Comparison of ENCODE assay signal across 18 cellular contexts in genomic region chr21:17391811-17392340, GRCh38.
A peak's percentile ranks its signal among the peaks of the same experiment; 100 is the strongest.
DNase-seq lines count a peak whose midpoint lies in the region; ATAC-seq, FAIRE-seq and TF ChIP-seq lines count a peak whose summit lies in the region.
"Had no signal": no experiment of that assay in that cellular context is flagged by ENCODE, and none has a peak within 500 bp of the region (broad histone marks: within the 10 kb centered on the region; RNA-seq: fewer than 3 reads in every experiment).

No MANE protein-coding gene starts in this region.

- ATAC-seq in IMR-90 (ENCODE audit: low read depth), result no peak

- dilution Hi-C loops in IMR-90 (cut with HindIII; ENCODE audit: low sequenced_read_pairs, unreplicated experiment), result no loop called here

- H3K27me3 Mint-ChIP-seq in glutamatergic neuron (ENCODE audit: unreplicated experiment), result no peaks in the 10 kb centered on the region
- H3K27me3 Mint-ChIP-seq: CD4-positive, CD25-positive, alpha-beta regulatory T cell had no signal

- no peak overlapping the region for H2BK15ac ChIP-seq in IMR-90 (ENCODE audit: low read depth, low read length)

- H3K4me2 ChIP-seq in IMR-90 (ENCODE audit: low read depth, low read length), result no peak overlapping the region
- H3K4me2 ChIP-seq: KMS-11 had no signal

- no peak overlapping the region for H2AFZ ChIP-seq in IMR-90 (replicated peaks; ENCODE audit: low read length, poor library complexity)

- no peak for DNase-seq in IMR-90
- peak; percentile 24 for DNase-seq in NCI-H774 (lab: John Stamatoyannopoulos, UW)
- no peak for DNase-seq in frontal cortex (ENCODE audit: low spot score in 2 of 2)
- no peak for DNase-seq in hypothalamus (lab: John Stamatoyannopoulos, UW)
- DNase-seq in glutamatergic neuron, result no peak
- DNase-seq in brain microvascular endothelial cell, result no peak
- DNase-seq: AML-193; CD4-positive, CD25-positive, alpha-beta regulatory T cell; NCI-H1105 treated with DMSO at 0.1 percent for 48 hours; NCI-H2107; NCI-H226; RPMI8226; SJCRH30; SW 1271 had no signal

- no peaks in the 10 kb centered on the region for H3K9me3 ChIP-seq in IMR-90 (ENCODE audit: control insufficient read depth, insufficient read depth, low read length)
- H3K9me3 ChIP-seq: SJCRH30 had no signal

- H4K20me1 ChIP-seq in IMR-90 (ENCODE audit: insufficient read depth, low read length), result no peaks in the 10 kb centered on the region

- H2BK120ac ChIP-seq in IMR-90 (ENCODE audit: low read depth, low read length), result no peak overlapping the region

- FAIRE-seq in frontal cortex (lab: Jason Lieb, UNC), result peak; percentile 37
- FAIRE-seq: D721Med, H1 had no signal

- TF ChIP-seq POLR2A in IMR-90 (IDR thresholded peaks at IDR 0.05; ENCODE audit: low read depth, low read length), result no peak

- H3K14ac ChIP-seq in IMR-90 (replicated peaks; ENCODE audit: low read depth, low read length), result no peak overlapping the region

- no peak overlapping the region for H3K18ac ChIP-seq in IMR-90 (ENCODE audit: low read depth, low read length)

- in situ Hi-C loops in IMR-90 (cut with MboI; ENCODE audit: low sequenced_read_pairs) (no loop called here), brain microvascular endothelial cell (cut with HindIII; ENCODE audit: low pct_ligation_motif_present, low sequenced_read_pairs) (loop anchor here (25.0 kb wide), 1 partner anchor 170 kb away; no protein-coding TSS in a partner anchor)

- H4K5ac ChIP-seq in IMR-90 (ENCODE audit: low read depth, low read length), result no peak overlapping the region

- no peak overlapping the region for H4K8ac ChIP-seq in IMR-90 (ENCODE audit: low read depth in 2 of 2, low read length in 2 of 2)

- no peak overlapping the region for H3K9ac ChIP-seq in IMR-90 (ENCODE audit: low read depth, low read length)
- H3K9ac ChIP-seq: KMS-11 had no signal

- WGBS in IMR-90 (ENCODE audit: extremely low coverage in 2 of 2, insufficient read length in 1 of 2), 2 experiments, result 100% methylated on average over 1 of the region's 3 CpGs; no CpG with 5 or more reads in 1 of the 2 experiments

- H3K4me3 ChIP-seq in IMR-90 (ENCODE audit: insufficient read depth, low read depth, low read length), result no peak overlapping the region
- H3K4me3 ChIP-seq in brain microvascular endothelial cell (ENCODE audit: low read depth, low read length), result no peak overlapping the region
- H3K4me3 ChIP-seq: SJCRH30 had no signal

- 0 out of 2 replicates have a peak, but pooled peaks cover 2% of the 10 kb centered on the region for H3K9me1 ChIP-seq in IMR-90 (ENCODE audit: insufficient read depth, low read length)

- H2BK20ac ChIP-seq in IMR-90 (ENCODE audit: low read depth, low read length), result 0 out of 2 replicates have a peak overlapping the region, but pooled peaks have one; percentile 25

- no peak overlapping the region for H3K4me3 Mint-ChIP-seq in glutamatergic neuron (ENCODE audit: unreplicated experiment)
- H3K4me3 Mint-ChIP-seq: CD4-positive, CD25-positive, alpha-beta regulatory T cell had no signal

- H3K4me1 Mint-ChIP-seq in glutamatergic neuron (ENCODE audit: low read depth, unreplicated experiment), result peaks cover 3% of the 10 kb centered on the region
- H3K4me1 Mint-ChIP-seq: CD4-positive, CD25-positive, alpha-beta regulatory T cell had no signal

- H3K36me3 ChIP-seq in IMR-90 (ENCODE audit: control insufficient read depth, insufficient read depth, low read length) (no peaks in the 10 kb centered on the region), brain microvascular endothelial cell (replicated peaks) (no peaks in the 10 kb centered on the region)
- H3K36me3 ChIP-seq: SJCRH30 had no signal

- no peak for TF ChIP-seq RAD21 in IMR-90 (IDR thresholded peaks at IDR 0.05; ENCODE audit: low read length)

- no peak overlapping the region for H2AK9ac ChIP-seq in IMR-90 (replicated peaks; ENCODE audit: low read depth, low read length, poor library complexity)

- H3K9me3 Mint-ChIP-seq in glutamatergic neuron (ENCODE audit: unreplicated experiment), result no peaks in the 10 kb centered on the region
- H3K9me3 Mint-ChIP-seq: CD4-positive, CD25-positive, alpha-beta regulatory T cell had no signal

- H3K27me3 ChIP-seq in IMR-90 (ENCODE audit: control insufficient read depth, insufficient read depth, low read length), result no peaks in the 10 kb centered on the region
- H3K27me3 ChIP-seq in brain microvascular endothelial cell (replicated peaks), result no peaks in the 10 kb centered on the region
- H3K27me3 ChIP-seq: SJCRH30 had no signal

- no peak overlapping the region for H3K23ac ChIP-seq in IMR-90 (ENCODE audit: low read depth, low read length)

- CTCF ChIA-PET in IMR-90 (lab: Yijun Ruan, JAX), result no interaction called here

- H3K36me3 Mint-ChIP-seq in glutamatergic neuron (ENCODE audit: unreplicated experiment), result no peaks in the 10 kb centered on the region
- H3K36me3 Mint-ChIP-seq: CD4-positive, CD25-positive, alpha-beta regulatory T cell had no signal

- no peak overlapping the region for H3K27ac Mint-ChIP-seq in glutamatergic neuron (ENCODE audit: unreplicated experiment)
- H3K27ac Mint-ChIP-seq: CD4-positive, CD25-positive, alpha-beta regulatory T cell had no signal

- POLR2A ChIA-PET in IMR-90 (lab: Charles Lee; ENCODE audit: unreplicated experiment), result no interaction called here

- H4K91ac ChIP-seq in IMR-90 (ENCODE audit: insufficient read depth, low read depth, low read length), result no peak overlapping the region; the same call in 1 of the 2 replicates

- no peaks in the 10 kb centered on the region for H3K79me1 ChIP-seq in IMR-90 (ENCODE audit: low read depth in 1 of 2, low read length in 2 of 2)

- no peak overlapping the region for H2AK5ac ChIP-seq in IMR-90 (ENCODE audit: low read depth, low read length)

- intact Hi-C loops in IMR-90 (cut with micrococcal nuclease), result no loop called here

- no TSS peak for BruUV-seq in IMR-90 (replicated peaks; lab: Mats Ljungman, UMichigan)

- H3K56ac ChIP-seq in IMR-90 (ENCODE audit: extremely low read depth, insufficient read depth, low read length), result no peak overlapping the region

- TF ChIP-seq CTCF in 22Rv1 (IDR thresholded peaks at IDR 0.05) (no peak), IMR-90 (conservative IDR thresholded peaks at IDR 0.05; ENCODE audit: low read depth, low read length) (no peak), glutamatergic neuron (IDR thresholded peaks at IDR 0.05; ENCODE audit: partially characterized antibody, unreplicated experiment) (no peak), brain microvascular endothelial cell (IDR thresholded peaks at IDR 0.05; ENCODE audit: low read depth, low read length, missing control alignments) (no peak)

- no peaks in the 10 kb centered on the region for H3K4me1 ChIP-seq in IMR-90 (ENCODE audit: control insufficient read depth, insufficient read depth, low read length)
- H3K4me1 ChIP-seq: SJCRH30 had no signal

- no peak overlapping the region for H2BK5ac ChIP-seq in IMR-90 (ENCODE audit: low read depth, low read length, poor library complexity, severe bottlenecking)

- H3K27ac ChIP-seq in 22Rv1 (peak overlapping the region; percentile 30; the same call in 1 of the 2 replicates), IMR-90 (ENCODE audit: insufficient read depth, low read length) (no peak overlapping the region), brain microvascular endothelial cell (no peak overlapping the region)
- H3K27ac ChIP-seq: KMS-11, SJCRH30 had no signal

- H3K4ac ChIP-seq in IMR-90 (ENCODE audit: low read depth, low read length), result no peak overlapping the region

TF ChIP-seq in IMR-90, 13 proteins besides CTCF, POLR2A, EP300 and RAD21:
- no peak for TF ChIP-seq NFE2L2 (IDR thresholded peaks at IDR 0.05; ENCODE audit: low read depth, low read length)
- TF ChIP-seq USF2 (IDR thresholded peaks at IDR 0.05; ENCODE audit: low read depth, low read length), result no peak
- TF ChIP-seq RCOR1 (IDR thresholded peaks at IDR 0.05; ENCODE audit: insufficient replicate concordance, low read length), result no peak
- no peak for TF ChIP-seq MAZ (IDR thresholded peaks at IDR 0.05; ENCODE audit: borderline replicate concordance, low read depth, low read length)
- TF ChIP-seq, protein P1, sequence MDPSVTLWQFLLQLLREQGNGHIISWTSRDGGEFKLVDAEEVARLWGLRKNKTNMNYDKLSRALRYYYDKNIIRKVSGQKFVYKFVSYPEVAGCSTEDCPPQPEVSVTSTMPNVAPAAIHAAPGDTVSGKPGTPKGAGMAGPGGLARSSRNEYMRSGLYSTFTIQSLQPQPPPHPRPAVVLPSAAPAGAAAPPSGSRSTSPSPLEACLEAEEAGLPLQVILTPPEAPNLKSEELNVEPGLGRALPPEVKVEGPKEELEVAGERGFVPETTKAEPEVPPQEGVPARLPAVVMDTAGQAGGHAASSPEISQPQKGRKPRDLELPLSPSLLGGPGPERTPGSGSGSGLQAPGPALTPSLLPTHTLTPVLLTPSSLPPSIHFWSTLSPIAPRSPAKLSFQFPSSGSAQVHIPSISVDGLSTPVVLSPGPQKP (IDR thresholded peaks at IDR 0.05; ENCODE audit: borderline replicate concordance, low read depth, low read length), result no peak
- no peak for TF ChIP-seq SMC3 (IDR thresholded peaks at IDR 0.05; ENCODE audit: low read depth, low read length)
TF ChIP-seq in IMR-90: peak in this region for 0.
